In the genomic region with DNA sequence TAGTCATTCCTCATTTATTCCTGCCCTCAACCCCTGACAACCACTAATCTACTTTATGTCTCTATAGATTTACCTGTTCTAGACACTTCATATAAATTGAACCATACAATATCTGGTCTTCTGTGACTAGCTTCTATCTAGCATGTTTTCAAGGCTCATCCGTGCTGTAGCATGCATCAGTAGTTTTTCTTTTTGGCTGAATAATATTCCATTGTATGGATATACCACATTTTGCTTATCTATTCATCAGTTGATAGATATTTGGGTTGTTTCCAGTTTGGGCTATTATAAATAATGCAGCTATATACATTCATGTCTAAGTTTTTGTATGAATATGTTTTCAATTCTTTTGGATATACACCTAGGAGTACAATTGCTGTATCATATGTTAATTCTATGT, we compare ENCODE assay signal across 33 cellular contexts.
"Had no signal": no experiment of that assay in that cellular context is flagged by ENCODE, and none has a peak within 500 bp of the region (broad histone marks: within the 10 kb centered on the region; RNA-seq: fewer than 3 reads in every experiment).

No MANE protein-coding gene starts in this region.

- H3K4me3 ChIP-seq: adrenal gland, ascending aorta, body of pancreas, breast epithelium, cardiac muscle cell had no signal

- H3K4me1 ChIP-seq: adrenal gland, ascending aorta, body of pancreas, breast epithelium had no signal

- DNase-seq: activated effector memory CD4-positive, alpha-beta T cell treated with anti-CD3 and anti-CD28 coated beads, Interleukin-2, amount 50 U/mL, for 16 hours; activated effector memory CD4-positive, alpha-beta T cell treated with Interleukin-2 at 50 U/mL for 16 hours; activated gamma-delta T cell; activated gamma-delta T cell treated with Interleukin-2 at 50 U/mL for 16 hours; activated naive CD4-positive, alpha-beta T cell; activated naive CD4-positive, alpha-beta T cell treated with anti-CD3 and anti-CD28 coated beads for 36 hours; activated naive CD4-positive, alpha-beta T cell treated with anti-CD3 and anti-CD28 coated beads, Interleukin-2, amount 10 ng/mL, durations not matched to agents 7 days and 5 days; activated naive CD4-positive, alpha-beta T cell treated with anti-CD3 and anti-CD28 coated beads, Interleukin-2, amount 50 U/mL, for 16 hours; activated naive CD4-positive, alpha-beta T cell treated with Interleukin-2 at 50 U/mL for 16 hours; activated naive CD8-positive, alpha-beta T cell treated with anti-CD3 and anti-CD28 coated beads for 36 hours; activated naive CD8-positive, alpha-beta T cell treated with anti-CD3 and anti-CD28 coated beads, Interleukin-2, amount 10 ng/mL, durations not matched to agents 7 days and 5 days; activated naive CD8-positive, alpha-beta T cell treated with anti-CD3 and anti-CD28 coated beads, Interleukin-2, amount 50 U/mL, for 24 hours; activated T-cell treated with anti-CD3 and anti-CD28 coated beads, Interleukin-2, amount 50 U/mL, for 24 hours; activated T-cell treated with anti-CD3 and anti-CD28 coated beads, Interleukin-2, amount 50 U/mL, for 4 hours; activated T-cell treated with anti-CD3 and anti-CD28 coated beads, Interleukin-2, amount 50 U/mL, for 48 hours; activated T-cell treated with anti-CD3 and anti-CD28 coated beads, Interleukin-2, amount 50 U/mL, for 72 hours; adrenal gland; amniotic stem cell; amygdala; anterior cingulate cortex; aorta; body of pancreas; brain microvascular endothelial cell; caudate nucleus; central memory CD4-positive, alpha-beta T cell; cerebellar nuclear complex had no signal

- H3K9me3 ChIP-seq: adrenal gland, body of pancreas had no signal

- ATAC-seq: activated naive CD4-positive, alpha-beta T cell treated with anti-CD3 and anti-CD28 coated beads, Interleukin-2, amount 50 U/mL, for 72 hours; activated naive CD8-positive, alpha-beta T cell treated with anti-CD3 and anti-CD28 coated beads, Interleukin-2, amount 50 U/mL, for 24 hours; activated T-cell treated with anti-CD3 and anti-CD28 coated beads, Interleukin-2, amount 50 U/mL, for 4 hours; activated T-cell treated with anti-CD3 and anti-CD28 coated beads, Interleukin-2, amount 50 U/mL, for 72 hours; activated T-helper 17 cell treated with anti-CD3 and anti-CD28 coated beads, Interleukin-2, amount 50 U/mL, for 72 hours; body of pancreas had no signal

- H3K36me3 ChIP-seq: adrenal gland, ascending aorta, brain microvascular endothelial cell, breast epithelium, cardiac muscle cell had no signal

- H3K27ac ChIP-seq: adrenal gland, ascending aorta, body of pancreas, brain microvascular endothelial cell, breast epithelium, cardiac muscle cell had no signal

- H3K27me3 ChIP-seq: adrenal gland, ascending aorta, body of pancreas, brain microvascular endothelial cell, breast epithelium, cardiac muscle cell had no signal

- FAIRE-seq: astrocyte, bronchial epithelial cell had no signal
